Comparison of ENCODE assay signal across 16 cellular contexts in the genomic region with DNA sequence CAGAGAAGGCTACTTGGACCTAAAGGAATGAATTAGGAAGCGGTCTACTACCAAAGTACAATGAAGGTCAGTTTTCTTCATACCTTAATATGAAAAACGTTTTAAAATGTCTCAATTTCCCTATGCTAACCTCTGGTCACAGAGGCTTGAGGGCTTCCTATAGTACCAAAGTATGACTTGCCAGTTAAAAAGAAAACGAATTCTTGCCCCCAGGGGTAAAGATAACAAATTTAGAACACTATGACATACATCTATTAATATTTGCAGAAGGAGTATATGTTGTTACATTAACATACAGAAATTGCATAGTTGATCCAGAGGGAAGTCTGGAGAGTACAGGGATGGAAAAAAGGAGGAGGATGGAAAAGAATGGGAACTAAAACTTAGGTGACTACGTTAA. TPM values are rescaled to one million over a fixed set of nuclear protein-coding genes. Genes with fewer than 3 reads are reported as not detected.
DNase-seq lines count a peak whose midpoint lies in the region; ATAC-seq and TF ChIP-seq lines count a peak whose summit lies in the region.
"Had no signal": no experiment of that assay in that cellular context is flagged by ENCODE, and none has a peak within 500 bp of the region (broad histone marks: within the 10 kb centered on the region; RNA-seq: fewer than 3 reads in every experiment).

No MANE protein-coding gene starts in this region.

- H3K9me3 Mint-ChIP-seq in CD14-positive monocyte (no peaks in the 10 kb centered on the region), chondrocyte (ENCODE audit: low read depth) (no peaks in the 10 kb centered on the region), progenitor cell of endocrine pancreas (ENCODE audit: low read depth) (no peaks in the 10 kb centered on the region)

- H3K36me3 ChIP-seq in SJCRH30: peaks cover 46% of the 10 kb centered on the region
- H3K36me3 ChIP-seq: breast epithelium had no signal

- H3K4me1 ChIP-seq in SJCRH30: no peaks in the 10 kb centered on the region

- no peak for TF ChIP-seq CTCF in CD14-positive monocyte (IDR thresholded peaks at IDR 0.05)
- no peak for TF ChIP-seq CTCF in chondrocyte (IDR thresholded peaks at IDR 0.05)
- TF ChIP-seq CTCF in progenitor cell of endocrine pancreas (IDR thresholded peaks at IDR 0.05; ENCODE audit: unreplicated experiment): no peak

- no peak overlapping the region for H3K4me3 ChIP-seq in SJCRH30
- H3K4me3 ChIP-seq: breast epithelium, SJSA1 had no signal

- ATAC-seq in GM21576 (IDR thresholded peaks at IDR 0.05; ENCODE audit: unreplicated experiment): no peak

- H3K27me3 ChIP-seq in SJCRH30: no peaks in the 10 kb centered on the region
- H3K27me3 ChIP-seq: breast epithelium, SJSA1 had no signal

- H3K27ac Mint-ChIP-seq in CD14-positive monocyte (peak overlapping the region in 4 of 7 donors; percentile 24 to 78 (median 43)), chondrocyte (ENCODE audit: unreplicated experiment) (peak overlapping the region; percentile 97), progenitor cell of endocrine pancreas (peak overlapping the region; percentile 34)

- H3K4me1 Mint-ChIP-seq in CD14-positive monocyte (peaks cover 45% of the 10 kb centered on the region), chondrocyte (ENCODE audit: low read depth) (peaks cover 88% of the 10 kb centered on the region), progenitor cell of endocrine pancreas (ENCODE audit: low read depth) (peaks cover 55% of the 10 kb centered on the region)

- H3K9me3 ChIP-seq in SJCRH30 (replicated peaks): no peaks in the 10 kb centered on the region
- H3K9me3 ChIP-seq: breast epithelium, SJSA1 had no signal

- H3K4me3 Mint-ChIP-seq in CD14-positive monocyte (no peak overlapping the region), chondrocyte (ENCODE audit: unreplicated experiment) (no peak overlapping the region), progenitor cell of endocrine pancreas (ENCODE audit: low read depth) (no peak overlapping the region)

- H3K36me3 Mint-ChIP-seq in CD14-positive monocyte: peaks cover 19 to 31% of the 10 kb centered on the region in 2 donors
- no peaks in the 10 kb centered on the region for H3K36me3 Mint-ChIP-seq in chondrocyte (ENCODE audit: low read depth)
- H3K36me3 Mint-ChIP-seq in progenitor cell of endocrine pancreas (ENCODE audit: insufficient read depth): peaks cover 11% of the 10 kb centered on the region

- intact Hi-C loops in CD14-positive monocyte (cut with micrococcal nuclease): no loop called here

- H3K27me3 Mint-ChIP-seq in CD14-positive monocyte (ENCODE audit: low read depth in 3 of 3) (peaks cover 0 to 2% (median 0%) of the 10 kb centered on the region in 3 donors), chondrocyte (ENCODE audit: low read depth) (no peaks in the 10 kb centered on the region), progenitor cell of endocrine pancreas (no peaks in the 10 kb centered on the region)

- H3K27ac ChIP-seq in SJCRH30: no peak overlapping the region
- H3K27ac ChIP-seq: SJSA1 had no signal

- DNase-seq in CD14-positive monocyte (ENCODE audit: low spot score) (no peak), EL (peak; percentile 51), chondrocyte (ENCODE audit: low spot score) (no peak), progenitor cell of endocrine pancreas (ENCODE audit: low spot score, unreplicated experiment) (no peak), NCI-H774 (lab: John Stamatoyannopoulos, UW) (no peak), SJCRH30 (no peak)
- DNase-seq: activated CD4-positive, alpha-beta T cell treated with anti-CD3 and anti-CD28 coated beads, Interleukin-2, amount 50 U/mL, for 4 hours; activated gamma-delta T cell; effector CD4-positive, alpha-beta T cell; GDM1; NCI-H187; NCI-H510A treated with DMSO at 0.1 percent for 48 hours; substantia nigra had no signal

RNA-seq across cellular contexts. Expression of a gene that starts 13.8 kb away (rescaled TPM):
- polyA plus RNA-seq in CD14-positive monocyte: 10 to 100 TPM; 33.1 to 58.0 TPM
- total RNA-seq in chondrocyte (59.6 to 63.1 TPM (median 59.9 TPM) in 3 replicates), progenitor cell of endocrine pancreas (107 TPM in 2 replicates)
- 50.1 and 68.3 TPM in 2 replicates for total RNA-seq in SJCRH30 (2014; rRNA removed; shearing (Covaris generic))

Comparison
In these comparisons a context has a peak if more than half of its experiments do, and no peak if none do; other contexts are left out.
1. H3K27ac Mint-ChIP-seq: peak in every context shown above with its lines; median percentile 97 in chondrocyte; 43 in CD14-positive monocyte; 34 in progenitor cell of endocrine pancreas.